Comparison of ENCODE assay signal across 8 cellular contexts in genomic region chr5:39714036-39714698, GRCh38.
A peak's percentile ranks its signal among the peaks of the same experiment; 100 is the strongest.
DNase-seq lines count a peak whose midpoint lies in the region; ATAC-seq and TF ChIP-seq lines count a peak whose summit lies in the region.

No MANE protein-coding gene starts in this region.

- POLR2A ChIA-PET in HEK293T (lab: Yijun Ruan, JAX), result no interaction called here

- no peak overlapping the region for H3K4me3 ChIP-seq in astrocyte of the spinal cord (ENCODE audit: low read depth, low read length)

- peak; percentile 12 for DNase-seq in COLO829 (ENCODE audit: low spot score)
- DNase-seq in HEK293T (ENCODE audit: extremely low spot score), result peak; percentile 15
- DNase-seq in OCI-M1 (lab: John Stamatoyannopoulos, UW), result peak; percentile 84
- DNase-seq in astrocyte of the spinal cord (ENCODE audit: low read depth, low spot score), result peak; percentile 82
- DNase-seq in iPS-NIHi11 (ENCODE audit: low spot score), result peak; percentile 52
- DNase-seq in stimulated activated CD4-positive, alpha-beta T cell treated with anti-CD3 and anti-CD28 coated beads, Interleukin-12 subunit alpha, Interleukin-12 subunit beta, amount 100 ng/mL, for 4 hours, result peak; percentile 30
- DNase-seq in NCI-H2107 treated with DMSO at 0.1 percent for 48 hours (lab: John Stamatoyannopoulos, UW; ENCODE audit: unreplicated experiment), result no peak

- in situ Hi-C loops in astrocyte of the spinal cord (cut with HindIII; ENCODE audit: low sequenced_read_pairs), result no loop called here

- ATAC-seq in GM18858 (IDR thresholded peaks at IDR 0.05; ENCODE audit: unreplicated experiment), result no peak

- peak; percentile 69 for TF ChIP-seq CTCF in astrocyte of the spinal cord (IDR thresholded peaks at IDR 0.05; ENCODE audit: low read depth, low read length)

- CTCF ChIA-PET in HEK293T (lab: Yijun Ruan, JAX), result interaction anchor here (0.7 to 1.2 kb wide), 2 partner anchors 69 to 975 kb away, joined by 3 to 4 read pairs; no protein-coding TSS in a partner anchor

TF ChIP-seq in HEK293T, 16 proteins besides CTCF, POLR2A, EP300 and RAD21:
- TF ChIP-seq PKNOX1 (IDR thresholded peaks at IDR 0.05) (no peak), HDGF (IDR thresholded peaks at IDR 0.05; ENCODE audit: borderline replicate concordance) (no peak), FOXA1 (IDR thresholded peaks at IDR 0.05) (no peak), ZNF384 (IDR thresholded peaks at IDR 0.05) (no peak), ARNT (IDR thresholded peaks at IDR 0.05) (no peak), NFRKB (IDR thresholded peaks at IDR 0.05) (no peak), FOXM1 (IDR thresholded peaks at IDR 0.05; ENCODE audit: borderline replicate concordance) (no peak), SP1 (IDR thresholded peaks at IDR 0.05) (no peak), LEF1 (IDR thresholded peaks at IDR 0.05; ENCODE audit: borderline replicate concordance) (no peak), FOXK2 (IDR thresholded peaks at IDR 0.05) (no peak), BHLHE40 (IDR thresholded peaks at IDR 0.05; ENCODE audit: borderline replicate concordance) (no peak), L3MBTL2 (conservative IDR thresholded peaks at IDR 0.05) (no peak), CTBP1 (IDR thresholded peaks at IDR 0.05; ENCODE audit: borderline replicate concordance) (no peak), SUZ12 (IDR thresholded peaks at IDR 0.05) (no peak), TARDBP (IDR thresholded peaks at IDR 0.05) (no peak), ELF4 (IDR thresholded peaks at IDR 0.05) (no peak)
